In the genomic region with DNA sequence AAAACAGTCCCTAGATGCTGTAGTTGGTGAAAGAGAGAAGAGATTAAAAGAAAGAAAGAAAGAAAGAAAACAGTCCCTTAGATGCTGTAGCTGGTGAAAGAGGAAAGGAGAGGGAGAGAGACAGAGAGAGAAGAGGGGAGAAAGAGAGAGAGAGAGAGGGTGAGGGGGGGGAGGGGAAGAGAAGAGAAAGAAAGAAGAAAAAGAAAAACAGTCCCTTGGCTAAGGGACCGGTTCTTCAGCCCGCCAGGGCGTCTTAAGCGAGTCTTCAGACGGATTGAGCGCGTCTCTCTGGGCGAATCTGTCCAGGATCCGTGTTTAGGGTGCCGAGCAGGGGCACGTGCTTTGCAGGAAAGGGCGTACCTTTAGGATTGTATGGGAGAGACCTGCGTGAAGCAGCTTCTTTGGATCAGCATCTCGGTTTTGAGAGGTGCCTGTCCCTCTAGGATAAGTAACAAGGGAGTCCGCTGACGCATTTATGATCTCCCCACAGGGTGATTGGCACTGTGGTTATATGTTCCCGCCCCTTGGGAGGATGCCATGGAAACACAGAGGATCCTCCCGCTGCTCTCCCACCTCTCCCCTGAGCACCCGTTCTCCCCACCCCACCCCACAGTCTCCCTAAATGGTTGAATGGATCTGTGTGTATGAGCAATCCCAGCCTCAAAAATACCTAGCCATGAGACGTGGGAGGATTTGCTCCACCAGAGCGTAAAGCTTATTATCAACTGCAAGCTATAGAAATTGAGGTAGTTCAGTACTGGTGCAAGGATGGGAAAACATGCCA, we compare ENCODE assay signal across 8 cellular contexts. TPM values are rescaled to one million over a fixed set of nuclear protein-coding genes. Genes with fewer than 3 reads are reported as not detected.
DNase-seq lines count a peak whose midpoint lies in the region; ATAC-seq and TF ChIP-seq lines count a peak whose summit lies in the region.

No MANE protein-coding gene starts in this region.

- H3K27me3 ChIP-seq in MM.1S (replicated peaks; ENCODE audit: insufficient read depth, low read length), result no peaks in the 10 kb centered on the region
- peaks cover 0 to 4% of the 10 kb centered on the region in 2 experiments for H3K27me3 ChIP-seq in mesenchymal stem cell (ENCODE audit: control insufficient read depth in 1 of 2, insufficient read depth in 1 of 2, low read length in 2 of 2)
- no peaks in the 10 kb centered on the region for H3K27me3 ChIP-seq in thymus (ENCODE audit: control insufficient read depth, insufficient read depth)

- peak overlapping the region; percentile 51; the same call in 1 of the 2 replicates for H3K9ac ChIP-seq in MM.1S (ENCODE audit: low read length)
- H3K9ac ChIP-seq in mesenchymal stem cell (ENCODE audit: low read length), result peak overlapping the region; percentile 85

- H3K27ac Mint-ChIP-seq in activated naive CD4-positive, alpha-beta T cell treated with anti-CD3 and anti-CD28 coated beads for 36 hours, result peak overlapping the region; percentile 98
- peak overlapping the region; percentile 97 for H3K27ac Mint-ChIP-seq in T-helper 2 cell treated with Interferon-gamma antibody and Interleukin-4, amounts not matched to agents 5 μg/mL and 100 μg/mL, for 36 hours
- peak overlapping the region; percentile 100 for H3K27ac Mint-ChIP-seq in effector memory CD8-positive, alpha-beta T cell

- peak overlapping the region; percentile 90 for H3K4me3 Mint-ChIP-seq in activated naive CD4-positive, alpha-beta T cell treated with anti-CD3 and anti-CD28 coated beads for 36 hours
- peak overlapping the region; percentile 90 for H3K4me3 Mint-ChIP-seq in T-helper 2 cell treated with Interferon-gamma antibody and Interleukin-4, amounts not matched to agents 5 μg/mL and 100 μg/mL, for 36 hours
- peak overlapping the region; percentile 91 to 97 for H3K4me3 Mint-ChIP-seq in effector memory CD8-positive, alpha-beta T cell

- H3K4ac ChIP-seq in mesenchymal stem cell (ENCODE audit: low read depth in 1 of 2, low read length in 2 of 2), result peak overlapping the region in 1 of 2 experiments; percentile 92

- peaks cover 19% of the 10 kb centered on the region for H3F3A ChIP-seq in MM.1S (ENCODE audit: insufficient read depth, low read length)

- H3K4me1 ChIP-seq in MM.1S (ENCODE audit: low read length), result no peaks in the 10 kb centered on the region
- peaks cover 13% of the 10 kb centered on the region for H3K4me1 ChIP-seq in mesenchymal stem cell (ENCODE audit: control insufficient read depth, insufficient read depth, low read depth, low read length)
- peaks cover 7% of the 10 kb centered on the region for H3K4me1 ChIP-seq in thymus (ENCODE audit: control insufficient read depth, insufficient read depth, low read length)

- H4K8ac ChIP-seq in mesenchymal stem cell (ENCODE audit: low read length), result peak overlapping the region; percentile 10

- H3K4me1 Mint-ChIP-seq in activated naive CD4-positive, alpha-beta T cell treated with anti-CD3 and anti-CD28 coated beads for 36 hours (ENCODE audit: low read depth), result peaks cover 20% of the 10 kb centered on the region
- H3K4me1 Mint-ChIP-seq in T-helper 2 cell treated with Interferon-gamma antibody and Interleukin-4, amounts not matched to agents 5 μg/mL and 100 μg/mL, for 36 hours (ENCODE audit: low read depth), result peaks cover 51% of the 10 kb centered on the region
- H3K4me1 Mint-ChIP-seq in effector memory CD8-positive, alpha-beta T cell (ENCODE audit: low read depth in 2 of 2), result peaks cover 29 to 47% of the 10 kb centered on the region in 2 donors

- no peaks in the 10 kb centered on the region for H3K79me2 ChIP-seq in MM.1S (ENCODE audit: low read length)

- H3K4me2 ChIP-seq in MM.1S (ENCODE audit: low read depth, low read length) (peak overlapping the region; percentile 34; the same call in 1 of the 2 replicates), mesenchymal stem cell (ENCODE audit: low read length, poor library complexity, severe bottlenecking) (peak overlapping the region; percentile 86)

- 7% methylated on average over 18 of the region's 21 CpGs for WGBS in mesenchymal stem cell
- WGBS in thymus, result 4% methylated on average over 21 of the region's 21 CpGs

- no peaks in the 10 kb centered on the region for H3K36me3 ChIP-seq in MM.1S (replicated peaks; ENCODE audit: insufficient read depth, low read length)
- no peaks in the 10 kb centered on the region for H3K36me3 ChIP-seq in mesenchymal stem cell (ENCODE audit: control insufficient read depth in 1 of 2, insufficient read depth in 2 of 2, low read depth in 1 of 2, low read length in 2 of 2)
- no peaks in the 10 kb centered on the region for H3K36me3 ChIP-seq in thymus (ENCODE audit: control insufficient read depth, insufficient read depth)

- ATAC-seq in effector memory CD8-positive, alpha-beta T cell (replicated peaks), result no peak
- no peak for ATAC-seq in GM21381 (IDR thresholded peaks at IDR 0.05; ENCODE audit: unreplicated experiment)

- H3K9me3 ChIP-seq in MM.1S (replicated peaks; ENCODE audit: insufficient read depth, low read length), result no peaks in the 10 kb centered on the region
- H3K9me3 ChIP-seq in mesenchymal stem cell (ENCODE audit: control insufficient read depth, low read length), result no peaks in the 10 kb centered on the region
- H3K9me3 ChIP-seq in thymus (ENCODE audit: control insufficient read depth), result no peaks in the 10 kb centered on the region

- H3K9me3 Mint-ChIP-seq in activated naive CD4-positive, alpha-beta T cell treated with anti-CD3 and anti-CD28 coated beads for 36 hours, result no peaks in the 10 kb centered on the region
- H3K9me3 Mint-ChIP-seq in T-helper 2 cell treated with Interferon-gamma antibody and Interleukin-4, amounts not matched to agents 5 μg/mL and 100 μg/mL, for 36 hours, result no peaks in the 10 kb centered on the region
- no peaks in the 10 kb centered on the region for H3K9me3 Mint-ChIP-seq in effector memory CD8-positive, alpha-beta T cell

- peak; percentile 58 for DNase-seq in activated naive CD4-positive, alpha-beta T cell treated with anti-CD3 and anti-CD28 coated beads for 36 hours
- no peak for DNase-seq in activated naive CD4-positive, alpha-beta T cell treated with anti-CD3 and anti-CD28 coated beads, Interleukin-2, amount 50 U/mL, for 16 hours
- DNase-seq in MM.1S (peak; percentile 7), mesenchymal stem cell (peak; percentile 85)
- DNase-seq in T-helper 2 cell treated with Interferon-gamma antibody and Interleukin-4, amounts not matched to agents 5 μg/mL and 100 μg/mL, for 36 hours (ENCODE audit: low spot score), result no peak
- DNase-seq in effector memory CD8-positive, alpha-beta T cell, result no peak

- peak overlapping the region in 1 of 2 experiments; percentile 93 for H2BK12ac ChIP-seq in mesenchymal stem cell (ENCODE audit: low read length in 2 of 2)

- no peaks in the 10 kb centered on the region for H3K36me3 Mint-ChIP-seq in activated naive CD4-positive, alpha-beta T cell treated with anti-CD3 and anti-CD28 coated beads for 36 hours (ENCODE audit: low read depth)
- H3K36me3 Mint-ChIP-seq in T-helper 2 cell treated with Interferon-gamma antibody and Interleukin-4, amounts not matched to agents 5 μg/mL and 100 μg/mL, for 36 hours (ENCODE audit: low read depth), result no peaks in the 10 kb centered on the region
- H3K36me3 Mint-ChIP-seq in effector memory CD8-positive, alpha-beta T cell (ENCODE audit: insufficient read depth), result peaks cover 21% of the 10 kb centered on the region

- no peak overlapping the region for H2BK15ac ChIP-seq in mesenchymal stem cell (ENCODE audit: low read depth, poor library complexity, severe bottlenecking)

- H3K23ac ChIP-seq in mesenchymal stem cell (ENCODE audit: low read length in 2 of 2), result peak overlapping the region in 1 of 2 experiments; percentile 63

- H3K27me3 Mint-ChIP-seq in activated naive CD4-positive, alpha-beta T cell treated with anti-CD3 and anti-CD28 coated beads for 36 hours (ENCODE audit: low read depth), result no peaks in the 10 kb centered on the region
- peaks cover 5% of the 10 kb centered on the region for H3K27me3 Mint-ChIP-seq in T-helper 2 cell treated with Interferon-gamma antibody and Interleukin-4, amounts not matched to agents 5 μg/mL and 100 μg/mL, for 36 hours (ENCODE audit: low read depth)
- peaks cover 0 to 8% of the 10 kb centered on the region in 2 donors for H3K27me3 Mint-ChIP-seq in effector memory CD8-positive, alpha-beta T cell

- CTCF ChIA-PET in activated naive CD4-positive, alpha-beta T cell treated with anti-CD3 and anti-CD28 coated beads for 36 hours (lab: Charles Lee), result interaction anchor here (1.2 to 4.2 kb wide), 4 partner anchors 14 to 34 kb away, joined by 3 to 14 read pairs (median 7); no protein-coding TSS in a partner anchor

- intact Hi-C loops in activated naive CD4-positive, alpha-beta T cell treated with anti-CD3 and anti-CD28 coated beads for 36 hours (cut with micrococcal nuclease), result loop anchor here (2.0 to 10.0 kb wide), 7 partner anchors 25 to 1146 kb away; a partner anchor contains a TSS

- peak overlapping the region; percentile 68 for H2BK5ac ChIP-seq in mesenchymal stem cell (ENCODE audit: low read depth, low read length, poor library complexity, severe bottlenecking)

- no peaks in the 10 kb centered on the region for H3K9me2 ChIP-seq in MM.1S (replicated peaks; ENCODE audit: insufficient read depth, low read length)

- peak overlapping the region; percentile 72 for H2AFZ ChIP-seq in MM.1S (ENCODE audit: low read length)
- peak overlapping the region; percentile 90 for H2AFZ ChIP-seq in mesenchymal stem cell (ENCODE audit: low read depth, low read length)

- H2AK5ac ChIP-seq in mesenchymal stem cell (ENCODE audit: low read length, severe bottlenecking), result no peak overlapping the region

- no peaks in the 10 kb centered on the region for H3K79me1 ChIP-seq in mesenchymal stem cell (replicated peaks; ENCODE audit: low read length, poor library complexity, severe bottlenecking)

- H2BK120ac ChIP-seq in mesenchymal stem cell (ENCODE audit: low read depth, low read length), result no peak overlapping the region

- no peak overlapping the region for H4K91ac ChIP-seq in mesenchymal stem cell (ENCODE audit: low read length)

- H3K27ac ChIP-seq in MM.1S (ENCODE audit: low read length) (peak overlapping the region; percentile 97; the same call in 1 of the 2 replicates), mesenchymal stem cell (ENCODE audit: low read length, poor library complexity, severe bottlenecking) (peak overlapping the region; percentile 98), thymus (ENCODE audit: low read depth) (peak overlapping the region; percentile 81)

- peak overlapping the region; percentile 6 to 95 for H3K18ac ChIP-seq in mesenchymal stem cell (ENCODE audit: low read depth in 1 of 2, low read length in 2 of 2)

- H3K14ac ChIP-seq in mesenchymal stem cell (ENCODE audit: low read length in 2 of 2), result peak overlapping the region in 1 of 2 experiments; percentile 95

- H4K20me1 ChIP-seq in MM.1S (ENCODE audit: insufficient read depth, low read length), result no peaks in the 10 kb centered on the region

- TF ChIP-seq CTCF in MM.1S (IDR thresholded peaks at IDR 0.05; ENCODE audit: low read length), result no peak

- peak overlapping the region; percentile 83 for H3K4me3 ChIP-seq in MM.1S (ENCODE audit: low read length)
- peak overlapping the region; percentile 43 to 83 for H3K4me3 ChIP-seq in mesenchymal stem cell (ENCODE audit: insufficient read depth in 1 of 2, low read depth in 1 of 2, low read length in 2 of 2)
- H3K4me3 ChIP-seq in thymus (ENCODE audit: low read length), result peak overlapping the region; percentile 85

RNA-seq across cellular contexts. Expression of a gene that starts 16.7 kb away (rescaled TPM):
- total RNA-seq in activated naive CD4-positive, alpha-beta T cell treated with anti-CD3 and anti-CD28 coated beads for 36 hours, result 10 to 100 TPM; 40.3 to 41.3 TPM
- 0.64 TPM for polyA plus RNA-seq in mesenchymal stem cell (2013, experiment 1 of 2)
- 0.75 TPM for polyA plus RNA-seq in mesenchymal stem cell (2013, experiment 2 of 2)
- polyA plus RNA-seq in thymus, result 10.8 TPM

RNA-seq across cellular contexts. Expression of a gene that starts 16.8 kb away (rescaled TPM):
- 10 to 100 TPM; 18.7 to 18.9 TPM for total RNA-seq in activated naive CD4-positive, alpha-beta T cell treated with anti-CD3 and anti-CD28 coated beads for 36 hours
- polyA plus RNA-seq in mesenchymal stem cell (2013, experiment 1 of 2), result 1.5 TPM
- polyA plus RNA-seq in mesenchymal stem cell (2013, experiment 2 of 2), result 1.8 TPM
- polyA plus RNA-seq in thymus, result 12.6 TPM

RNA-seq across cellular contexts. Expression of a gene that starts 36.9 kb away (rescaled TPM):
- not detected for total RNA-seq in activated naive CD4-positive, alpha-beta T cell treated with anti-CD3 and anti-CD28 coated beads for 36 hours
- 0.77 TPM for polyA plus RNA-seq in mesenchymal stem cell (2013, experiment 1 of 2)
- polyA plus RNA-seq in mesenchymal stem cell (2013, experiment 2 of 2), result 0.81 TPM
- polyA plus RNA-seq in thymus, result 0.50 TPM

Comparison
In these comparisons a context has a peak if more than half of its experiments do, and no peak if none do; other contexts are left out.
1. DNase-seq: peak in activated naive CD4-positive, alpha-beta T cell treated with anti-CD3 and anti-CD28 coated beads for 36 hours (single experiment), MM.1S (single experiment) and mesenchymal stem cell (single experiment); none in activated naive CD4-positive, alpha-beta T cell treated with anti-CD3 and anti-CD28 coated beads, Interleukin-2, amount 50 U/mL, for 16 hours (single experiment), T-helper 2 cell treated with Interferon-gamma antibody and Interleukin-4, amounts not matched to agents 5 μg/mL and 100 μg/mL, for 36 hours (single experiment) and effector memory CD8-positive, alpha-beta T cell (0 of 3).
2. Peak in every context shown above with its lines, with median percentiles within 50 percentile points of each other: H3K27ac Mint-ChIP-seq, H3K4me3 Mint-ChIP-seq, H3K27ac ChIP-seq and H3K4me3 ChIP-seq.